30 cellular contexts compared by ENCODE assay signal in genomic region chr3:14492948-14493881, GRCh38. TPM values are rescaled to one million over a fixed set of nuclear protein-coding genes. Genes with fewer than 3 reads are reported as not detected.
"Had no signal": no experiment of that assay in that cellular context is flagged by ENCODE, and none has a peak within 500 bp of the region (broad histone marks: within the 10 kb centered on the region; RNA-seq: fewer than 3 reads in every experiment).

No MANE protein-coding gene starts in this region.

- DNase-seq: activated CD4-positive, CD25-positive, alpha-beta regulatory T cell; activated CD8-positive, alpha-beta memory T cell treated with anti-CD3 and anti-CD28 coated beads, Interleukin-2, amount 50 U/mL, for 4 hours; activated CD8-positive, alpha-beta T cell treated with anti-CD3 and anti-CD28 coated beads for 36 hours; activated gamma-delta T cell treated with Interleukin-2 at 50 U/mL for 16 hours; activated naive CD4-positive, alpha-beta T cell treated with anti-CD3 and anti-CD28 coated beads, Interleukin-2, amount 10 ng/mL, durations not matched to agents 7 days and 5 days; activated naive CD8-positive, alpha-beta T cell treated with anti-CD3 and anti-CD28 coated beads for 36 hours; activated T-cell treated with anti-CD3 and anti-CD28 coated beads, Interleukin-2, amount 50 U/mL, for 72 hours; MV-4-11; NCI-H1092 treated with DMSO at 0.1 percent for 48 hours; NCI-H1417 treated with DMSO at 0.1 percent for 48 hours; NCI-H1694; NCI-H2029 treated with DMSO at 0.1 percent for 48 hours; NCI-H345; NCI-H510A; NCI-H526 treated with DMSO at 0.1 percent for 48 hours; NCI-H82; OCI-M1; SHP77 treated with DMSO at 0.1 percent for 48 hours; T-cell; T-helper 2 cell; T1000 had no signal

- H3K4me3 ChIP-seq: SK-N-MC had no signal

- ATAC-seq: activated CD8-positive, alpha-beta T cell treated with anti-CD3 and anti-CD28 coated beads for 36 hours; activated T-cell treated with anti-CD3 and anti-CD28 coated beads, Interleukin-2, amount 50 U/mL, for 72 hours; Panc1; T-cell had no signal

- H3K4me2 ChIP-seq: KMS-11 had no signal

- H3K27ac ChIP-seq: KMS-11, RWPE1, SK-N-MC, VCaP had no signal

- FAIRE-seq: TTC549 had no signal

RNA-seq across cellular contexts. Expression of gene GRIP2, which starts 46.9 kb away (rescaled TPM):
- total RNA-seq: activated CD8-positive, alpha-beta T cell treated with anti-CD3 and anti-CD28 coated beads for 36 hours; activated naive CD8-positive, alpha-beta T cell treated with anti-CD3 and anti-CD28 coated beads for 36 hours; activated T-helper 2 cell treated with anti-CD3 and anti-CD28 coated beads, Interferon-gamma antibody, Interleukin-2, Interleukin-4, amounts not matched to agents 10 μg/mL and 5 μg/mL and 100 μg/mL, durations not matched to agents 14 hours and 24 hours and 36 hours; MCF 10A had no signal
- polyA plus RNA-seq: IgD-negative memory B cell had no signal
